ENCODE assay signal across 8 cellular contexts in genomic region chr21:33325222-33326067, GRCh38. TPM values are rescaled to one million over a fixed set of nuclear protein-coding genes. Genes with fewer than 3 reads are reported as not detected.
A peak's percentile ranks its signal among the peaks of the same experiment; 100 is the strongest.
DNase-seq lines count a peak whose midpoint lies in the region; ATAC-seq lines count a peak whose summit lies in the region.

No MANE protein-coding gene starts in this region.

- ATAC-seq in GM18873 (IDR thresholded peaks at IDR 0.05; ENCODE audit: low FRiP score, unreplicated experiment) (peak; percentile 26), HG03159 (IDR thresholded peaks at IDR 0.05; ENCODE audit: unreplicated experiment) (peak; percentile 26), esophagus mucosa (peak; percentile 60)

- DNase-seq in AG20443 (ENCODE audit: low spot score) (peak; percentile 58), NCI-H748 (lab: John Stamatoyannopoulos, UW; ENCODE audit: unreplicated experiment) (peak; percentile 82), myocyte (ENCODE audit: low read depth) (peak; percentile 75)
- peak; percentile 84 for DNase-seq in activated CD8-positive, alpha-beta memory T cell treated with anti-CD3 and anti-CD28 coated beads, Interleukin-2, amount 50 U/mL, for 48 hours
- DNase-seq in stimulated activated CD8-positive, alpha-beta memory T cell treated with anti-CD3 and anti-CD28 coated beads, Interleukin-7, amount 100 ng/mL, for 48 hours (ENCODE audit: extremely low read depth in 1 of 2, low read depth in 1 of 2), result peak; percentile 29 to 57

RNA-seq across cellular contexts. Expression of gene IFNAR1, which starts 0.7 kb away (rescaled TPM):
- 15.5 TPM for total RNA-seq in esophagus mucosa
- total RNA-seq in myocyte, result 13.6 and 16.2 TPM in 2 replicates
- 17.0 TPM for polyA plus RNA-seq in myocyte (2012)

RNA-seq across cellular contexts. Expression of gene IL10RB, which starts 59.3 kb away (rescaled TPM):
- total RNA-seq in esophagus mucosa (27.5 TPM), myocyte (32.8 and 34.9 TPM in 2 replicates)
- polyA plus RNA-seq in myocyte (2012), result 36.7 TPM

Comparison
In these comparisons a context has a peak if more than half of its experiments do, and no peak if none do; other contexts are left out.
1. Peak in every context shown above with its lines: DNase-seq and ATAC-seq.